25 cellular contexts compared by ENCODE assay signal in the genomic region with DNA sequence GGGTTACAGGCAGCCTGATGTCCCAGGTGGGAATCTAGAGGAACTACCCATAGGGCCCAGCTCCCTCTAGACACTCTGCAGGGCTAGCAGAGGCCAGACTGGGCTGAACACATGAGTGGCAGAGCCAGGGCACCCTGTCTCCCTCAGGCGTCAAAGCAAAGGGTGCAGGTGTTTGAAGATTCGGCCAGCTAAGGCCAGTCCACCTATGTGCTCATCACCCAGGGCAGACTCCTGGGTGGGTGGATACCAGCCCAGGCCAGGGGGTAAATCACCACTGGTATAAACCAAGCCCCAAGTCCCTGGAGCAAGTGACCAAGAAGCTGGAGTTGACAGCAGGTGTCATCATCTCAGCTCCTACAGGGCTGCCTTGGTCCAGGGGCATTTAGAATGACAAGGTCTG. TPM values are rescaled to one million over a fixed set of nuclear protein-coding genes. Genes with fewer than 3 reads are reported as not detected.
"Had no signal": no experiment of that assay in that cellular context is flagged by ENCODE, and none has a peak within 500 bp of the region (broad histone marks: within the 10 kb centered on the region; RNA-seq: fewer than 3 reads in every experiment).

No MANE protein-coding gene starts in this region.

- H3K27me3 ChIP-seq: colonic mucosa, hepatocyte, left lung had no signal

- H3K4me3 ChIP-seq: colonic mucosa, gastroesophageal sphincter, heart left ventricle, hepatocyte, left lung, lower lobe of right lung, mucosa of descending colon had no signal

- H3K27ac Mint-ChIP-seq: dendritic cell treated with granulocyte-macrophage colony-stimulating factor and Interleukin-4, amounts not matched to agents 40 ng/mL and 50 ng/mL, for 4 days; effector memory CD8-positive, alpha-beta T cell; endodermal cell; immature natural killer cell; mesothelial cell of epicardium; naive B cell had no signal

- H3K4me1 Mint-ChIP-seq: immature natural killer cell, mesothelial cell of epicardium, naive B cell had no signal

- H3K27ac ChIP-seq: colonic mucosa, epithelial cell of prostate, foreskin keratinocyte, gastroesophageal sphincter, heart left ventricle, hepatocyte, left lung, lower lobe of right lung had no signal

- H3K4me1 ChIP-seq: colonic mucosa, foreskin keratinocyte, left lung had no signal

- H3K9me3 ChIP-seq: colonic mucosa, gastroesophageal sphincter, heart left ventricle, left lung, lower lobe of right lung, mucosa of descending colon had no signal

- ATAC-seq: effector memory CD8-positive, alpha-beta T cell; esophagus mucosa; foreskin keratinocyte; gastroesophageal sphincter; heart left ventricle; left cardiac atrium; left lung; left ventricle myocardium superior; lower lobe of right lung; mucosa of descending colon had no signal

- H3K4me3 Mint-ChIP-seq: dendritic cell treated with granulocyte-macrophage colony-stimulating factor and Interleukin-4, amounts not matched to agents 40 ng/mL and 50 ng/mL, for 4 days; effector memory CD8-positive, alpha-beta T cell; endodermal cell; immature natural killer cell; mesothelial cell of epicardium; naive B cell had no signal

- H3K36me3 ChIP-seq: colonic mucosa had no signal

- DNase-seq: colonic mucosa; cortex of kidney; effector CD8-positive, alpha-beta T cell; effector memory CD8-positive, alpha-beta T cell; endodermal cell; erythroblast; foreskin keratinocyte; heart left ventricle; hypothalamus; immature natural killer cell; islet precursor cell; left cardiac atrium; left lung; left ventricle myocardium superior; lower lobe of right lung; mesenchymal stem cell; mucosa of descending colon; naive B cell had no signal

- H3K9me3 Mint-ChIP-seq: dendritic cell treated with granulocyte-macrophage colony-stimulating factor and Interleukin-4, amounts not matched to agents 40 ng/mL and 50 ng/mL, for 4 days; effector memory CD8-positive, alpha-beta T cell; endodermal cell; mesothelial cell of epicardium; naive B cell had no signal

RNA-seq across cellular contexts. Expression of gene CCDC180, which starts 3.4 kb away (rescaled TPM):
- total RNA-seq: myocyte had no signal
